8 cellular contexts compared by ENCODE assay signal in the genomic region with DNA sequence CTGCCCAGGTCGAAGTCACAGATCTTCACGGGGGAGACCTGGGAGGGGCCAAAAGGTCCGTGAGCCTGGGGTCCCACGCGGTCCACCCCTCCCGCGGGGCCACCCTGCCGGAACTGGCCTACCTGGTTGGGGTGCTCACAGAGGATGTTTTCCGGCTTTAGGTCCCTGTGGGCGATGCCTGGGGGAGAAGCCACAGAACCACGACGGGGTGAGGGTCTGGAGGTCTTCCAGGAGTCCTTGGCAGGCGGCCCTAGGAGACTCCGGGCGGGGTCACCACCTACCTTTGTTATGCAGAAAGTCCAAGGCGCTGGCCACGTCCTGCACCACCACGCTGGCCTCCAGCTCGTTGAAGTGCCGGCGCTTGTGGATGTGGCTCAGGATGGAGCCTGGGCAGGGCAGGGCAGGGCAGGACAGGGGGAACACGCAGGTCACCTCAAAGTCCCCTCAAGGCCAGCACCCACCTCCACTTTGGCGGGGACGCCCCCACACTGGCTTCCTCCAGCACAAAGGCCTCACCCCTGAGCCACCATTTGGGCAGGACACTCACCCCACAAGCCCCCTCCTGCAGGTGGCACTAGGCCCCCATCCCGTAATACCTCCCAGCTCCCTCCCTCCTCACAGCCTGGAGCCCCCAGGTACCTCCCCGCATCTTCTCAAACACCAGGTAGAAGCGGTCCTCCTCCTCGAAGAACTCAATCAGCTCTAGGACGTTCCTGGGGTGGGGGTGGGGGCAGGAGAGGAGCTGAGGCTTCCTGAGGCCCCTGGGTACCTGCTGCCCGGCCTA. TPM values are rescaled to one million over a fixed set of nuclear protein-coding genes. Genes with fewer than 3 reads are reported as not detected.
DNase-seq lines count a peak whose midpoint lies in the region; ATAC-seq and TF ChIP-seq lines count a peak whose summit lies in the region.

No MANE protein-coding gene starts in this region.

- peaks cover 0 to 49% of the 10 kb centered on the region in 2 donors for H3K36me3 Mint-ChIP-seq in CD4-positive, alpha-beta memory T cell
- H3K36me3 Mint-ChIP-seq in MCF 10A (ENCODE audit: insufficient read depth, unreplicated experiment) = peaks cover 60% of the 10 kb centered on the region

- H3K27me3 ChIP-seq in CD4-positive, alpha-beta memory T cell (ENCODE audit: insufficient read depth, low read length) = no peaks in the 10 kb centered on the region
- H3K27me3 ChIP-seq in SJCRH30 = no peaks in the 10 kb centered on the region

- intact Hi-C loops in CD4-positive, alpha-beta memory T cell (cut with micrococcal nuclease) = loop anchor here (1.0 to 5.0 kb wide), 4 partner anchors 8 to 110 kb away; partner anchors contain the start of gene AP3D1
- intact Hi-C loops in MCF 10A (cut with micrococcal nuclease) = loop anchor here (2.0 kb wide), 1 partner anchor 24 kb away; no protein-coding TSS in a partner anchor

- H3K4me3 ChIP-seq in CD4-positive, alpha-beta memory T cell (ENCODE audit: low read length in 2 of 2) = peak overlapping the region in 1 of 2 donors; percentile 57
- H3K4me3 ChIP-seq in SJCRH30 = no peak overlapping the region

- H3K27ac Mint-ChIP-seq in CD4-positive, alpha-beta memory T cell = peak overlapping the region; percentile 92 to 98 (median 96)
- H3K27ac Mint-ChIP-seq in MCF 10A (ENCODE audit: low read depth, unreplicated experiment) = peak overlapping the region; percentile 31

- peak overlapping the region; percentile 40 to 70 (median 60) for H3K4me3 Mint-ChIP-seq in CD4-positive, alpha-beta memory T cell
- H3K4me3 Mint-ChIP-seq in MCF 10A (ENCODE audit: unreplicated experiment) = peak overlapping the region; percentile 56

- H3K9me3 ChIP-seq in CD4-positive, alpha-beta memory T cell (ENCODE audit: control insufficient read depth in 1 of 2, low read length in 2 of 2) = no peaks in the 10 kb centered on the region
- H3K9me3 ChIP-seq in SJCRH30 (replicated peaks) = no peaks in the 10 kb centered on the region

- H3K27ac ChIP-seq in CD4-positive, alpha-beta memory T cell (ENCODE audit: low read depth, low read length) = peak overlapping the region; percentile 97
- no peak overlapping the region for H3K27ac ChIP-seq in SJCRH30

- CTCF ChIA-PET in CD4-positive, alpha-beta memory T cell (lab: Charles Lee; ENCODE audit: partially characterized antibody) = interaction anchor here (0.8 to 2.0 kb wide), 10 partner anchors 10 to 115 kb away, joined by 3 to 10 read pairs (median 3); no protein-coding TSS in a partner anchor
- CTCF ChIA-PET in MCF 10A (lab: Yijun Ruan, JAX) = interaction anchor here (0.6 to 1.8 kb wide), 6 partner anchors 11 to 478 kb away, joined by 3 to 6 read pairs (median 5); no protein-coding TSS in a partner anchor

- no peak for TF ChIP-seq CTCF in MCF 10A (IDR thresholded peaks at IDR 0.05; ENCODE audit: unreplicated experiment)

- no peaks in the 10 kb centered on the region for H3K27me3 Mint-ChIP-seq in CD4-positive, alpha-beta memory T cell
- no peaks in the 10 kb centered on the region for H3K27me3 Mint-ChIP-seq in MCF 10A (ENCODE audit: insufficient read depth, unreplicated experiment)

- peaks cover 69% of the 10 kb centered on the region for H3K4me1 ChIP-seq in CD4-positive, alpha-beta memory T cell (ENCODE audit: insufficient read depth, low read length)
- H3K4me1 ChIP-seq in SJCRH30 = peaks cover 8% of the 10 kb centered on the region

- POLR2A ChIA-PET in CD4-positive, alpha-beta memory T cell (lab: Charles Lee; ENCODE audit: partially characterized antibody) = interaction anchor here (0.5 to 8.4 kb wide), 23 partner anchors 7 to 433 kb away, joined by 3 to 124 read pairs (median 5); partner anchors contain the start of genes GADD45B and MKNK2
- POLR2A ChIA-PET in MCF 10A (lab: Yijun Ruan, JAX) = interaction anchor here (0.5 to 4.4 kb wide), 14 partner anchors 10 to 1177 kb away, joined by 3 to 87 read pairs (median 4); partner anchors contain the start of gene MKNK2

- peaks cover 9 to 59% (median 32%) of the 10 kb centered on the region in 4 donors for H3K4me1 Mint-ChIP-seq in CD4-positive, alpha-beta memory T cell
- peaks cover 14% of the 10 kb centered on the region for H3K4me1 Mint-ChIP-seq in MCF 10A (ENCODE audit: insufficient read depth, unreplicated experiment)

- no TSS peak for BruUV-seq in MCF 10A (replicated peaks; lab: Mats Ljungman, UMichigan)

- ATAC-seq in HG03045 (IDR thresholded peaks at IDR 0.05; ENCODE audit: unreplicated experiment) = peak; percentile 3
- ATAC-seq in GM18907 (IDR thresholded peaks at IDR 0.05; ENCODE audit: unreplicated experiment) = no peak
- no peak for ATAC-seq in HG03442 (IDR thresholded peaks at IDR 0.05; ENCODE audit: unreplicated experiment)

- no peak for DNase-seq in CD4-positive, alpha-beta memory T cell
- DNase-seq in MCF 10A (ENCODE audit: unreplicated experiment) (peak; percentile 67), mucosa of gallbladder (ENCODE audit: low spot score) (peak; percentile 45), NCI-H1048 (lab: John Stamatoyannopoulos, UW) (no peak), SJCRH30 (no peak)

- peaks cover 62% of the 10 kb centered on the region for H3K36me3 ChIP-seq in CD4-positive, alpha-beta memory T cell (ENCODE audit: insufficient read depth, low read length)
- H3K36me3 ChIP-seq in SJCRH30 = peaks cover 9% of the 10 kb centered on the region; the same call in 1 of the 2 replicates

- peaks cover 0 to 4% (median 0%) of the 10 kb centered on the region in 8 donors for H3K9me3 Mint-ChIP-seq in CD4-positive, alpha-beta memory T cell
- no peaks in the 10 kb centered on the region for H3K9me3 Mint-ChIP-seq in MCF 10A (ENCODE audit: unreplicated experiment)

RNA-seq across cellular contexts. Expression of gene MKNK2, which starts 8.4 kb away (rescaled TPM):
- total RNA-seq in CD4-positive, alpha-beta memory T cell = 100 to 1,000 TPM; 194 to 195 TPM
- polyA plus RNA-seq in CD4-positive, alpha-beta memory T cell = 10 to 100 TPM; 24.1 to 63.9 TPM
- total RNA-seq in MCF 10A (2022) = 146 and 224 TPM in 2 replicates
- total RNA-seq in mucosa of gallbladder = 246 TPM
- total RNA-seq in SJCRH30 (2014; rRNA removed; shearing (Covaris generic)) = 33.2 and 34.5 TPM in 2 replicates

RNA-seq across cellular contexts. Expression of gene BTBD2, which starts 27.2 kb away (rescaled TPM):
- total RNA-seq in CD4-positive, alpha-beta memory T cell = 10 to 100 TPM; 52.2 to 59.4 TPM
- polyA plus RNA-seq in CD4-positive, alpha-beta memory T cell = 1 to 10 TPM; 2.8 to 6.6 TPM
- total RNA-seq in MCF 10A (2022) = 53.1 and 53.4 TPM in 2 replicates
- 92.2 TPM for total RNA-seq in mucosa of gallbladder
- total RNA-seq in SJCRH30 (2014; rRNA removed; shearing (Covaris generic)) = 13.9 and 16.2 TPM in 2 replicates

RNA-seq across cellular contexts. Expression of gene MOB3A, which starts 53.4 kb away (rescaled TPM):
- 100 to 1,000 TPM; 130 to 135 TPM for total RNA-seq in CD4-positive, alpha-beta memory T cell
- 100 to 1,000 TPM in 1 of 2 donors, 10 to 100 TPM in 1; 29.6 to 114 TPM for polyA plus RNA-seq in CD4-positive, alpha-beta memory T cell
- total RNA-seq in MCF 10A (2022) = 40.9 and 47.2 TPM in 2 replicates
- 59.0 TPM for total RNA-seq in mucosa of gallbladder
- 6.9 and 9.2 TPM in 2 replicates for total RNA-seq in SJCRH30 (2014; rRNA removed; shearing (Covaris generic))

RNA-seq across cellular contexts. Expression of gene IZUMO4, which starts 54.0 kb away (rescaled TPM):
- 10 to 100 TPM; 18.6 to 22.1 TPM for total RNA-seq in CD4-positive, alpha-beta memory T cell
- 1 to 10 TPM in 1 of 2 donors, under 1 TPM in 1; 0.84 to 1.2 TPM for polyA plus RNA-seq in CD4-positive, alpha-beta memory T cell
- total RNA-seq in MCF 10A (2022) (3.1 and 5.3 TPM in 2 replicates), mucosa of gallbladder (11.5 TPM)
- total RNA-seq in SJCRH30 (2014; rRNA removed; shearing (Covaris generic)) = 0.38 TPM in 1 of 2 replicates, not detected in the other

Comparison
In these comparisons a context has a peak if more than half of its experiments do, and no peak if none do; other contexts are left out.
1. DNase-seq: peak in MCF 10A (single experiment) and mucosa of gallbladder (single experiment); none in CD4-positive, alpha-beta memory T cell (0 of 5), NCI-H1048 (single experiment) and SJCRH30 (0 of 2).